Comparison of ENCODE assay signal across 2 cellular contexts in genomic region chr6:158022749-158023596, GRCh38.
TF ChIP-seq lines count a peak whose summit lies in the region.

No MANE protein-coding gene starts in this region.

TF ChIP-seq in A549, 52 proteins besides CTCF, POLR2A, EP300 and RAD21:
- TF ChIP-seq ZSCAN20 (CRISPR knock-in tag; IDR thresholded peaks at IDR 0.05) (no peak), FOSB (CRISPR knock-in tag; IDR thresholded peaks at IDR 0.05) (no peak), E2F6 (IDR thresholded peaks at IDR 0.05; ENCODE audit: borderline replicate concordance, low read depth) (no peak), CHD4 (IDR thresholded peaks at IDR 0.05; ENCODE audit: borderline replicate concordance) (no peak), GATA3 (IDR thresholded peaks at IDR 0.05; ENCODE audit: borderline replicate concordance) (no peak)

TF ChIP-seq in K562, 482 proteins besides CTCF, POLR2A, EP300 and RAD21:
- TF ChIP-seq CBX3 (IDR thresholded peaks at IDR 0.05; ENCODE audit: borderline replicate concordance in 1 of 2, low read length in 2 of 2) (peak in 1 of 2 experiments; percentile 15; a peak in 1 of 3 replicates), MAX (CRISPR knock-in tag; IDR thresholded peaks at IDR 0.05) (peak; percentile 28; the same call in 1 of the 2 replicates), BCOR (IDR thresholded peaks at IDR 0.05) (peak; percentile 42), ZNF263 (CRISPR knock-in tag; IDR thresholded peaks at IDR 0.05; ENCODE audit: borderline replicate concordance) (peak; percentile 43; the same call in 1 of the 2 replicates), ETV5 (CRISPR knock-in tag; IDR thresholded peaks at IDR 0.05; ENCODE audit: low read depth) (no peak), CHAMP1 (IDR thresholded peaks at IDR 0.05) (no peak), SPI1 (IDR thresholded peaks at IDR 0.05; ENCODE audit: borderline replicate concordance, low read depth, low read length) (peak; percentile 63; the same call in 1 of the 2 replicates), ZNF384 (IDR thresholded peaks at IDR 0.05; ENCODE audit: low read depth, low read length) (peak; percentile 57), STAT5A (IDR thresholded peaks at IDR 0.05; ENCODE audit: borderline replicate concordance, low read length) (no peak), NR2C2 (CRISPR knock-in tag; IDR thresholded peaks at IDR 0.05) (no peak), NR2C2 (tag; IDR thresholded peaks at IDR 0.05) (no peak)
